ENCODE assay signal across 14 cellular contexts in genomic region chr1:96291468-96291867, GRCh38.
DNase-seq lines count a peak whose midpoint lies in the region; ATAC-seq and TF ChIP-seq lines count a peak whose summit lies in the region.
"Had no signal": no experiment of that assay in that cellular context is flagged by ENCODE, and none has a peak within 500 bp of the region (broad histone marks: within the 10 kb centered on the region; RNA-seq: fewer than 3 reads in every experiment).

No MANE protein-coding gene starts in this region.

- no peak overlapping the region for H3K4me3 Mint-ChIP-seq in neural progenitor cell
- H3K4me3 Mint-ChIP-seq: CD4-positive, CD25-positive, alpha-beta regulatory T cell had no signal

- H3F3A ChIP-seq in neural progenitor cell (ENCODE audit: low read depth), result no peaks in the 10 kb centered on the region

- no peaks in the 10 kb centered on the region for H3K9me3 ChIP-seq in RWPE2 (ENCODE audit: severe bottlenecking)
- no peaks in the 10 kb centered on the region for H3K9me3 ChIP-seq in neural progenitor cell (ENCODE audit: low read depth)
- H3K9me3 ChIP-seq: BE2C, Caco-2 had no signal

- H3K36me3 ChIP-seq in RWPE2 (ENCODE audit: low read depth), result no peaks in the 10 kb centered on the region
- peaks cover 2% of the 10 kb centered on the region for H3K36me3 ChIP-seq in neural progenitor cell
- H3K36me3 ChIP-seq: BE2C had no signal

- H3K4me2 ChIP-seq in neural progenitor cell, result no peak overlapping the region

- H3K4me1 ChIP-seq in RWPE2 (ENCODE audit: insufficient read depth, poor library complexity, severe bottlenecking) (peaks cover 10% of the 10 kb centered on the region), foreskin keratinocyte (peaks cover 8% of the 10 kb centered on the region), neural progenitor cell (peaks cover 5% of the 10 kb centered on the region)
- H3K4me1 ChIP-seq: BE2C, Caco-2 had no signal

- TF ChIP-seq CTCF in RWPE2 (IDR thresholded peaks at IDR 0.05; ENCODE audit: poor library complexity, severe bottlenecking) (no peak), foreskin keratinocyte (conservative IDR thresholded peaks at IDR 0.05) (no peak), neural progenitor cell (IDR thresholded peaks at IDR 0.05) (no peak)

- peak; percentile 28 for DNase-seq in HPDE6-E6E7 (ENCODE audit: extremely low spot score)
- no peak for DNase-seq in RWPE2 (ENCODE audit: low spot score)
- peak; percentile 27 to 50 for DNase-seq in foreskin keratinocyte
- no peak for DNase-seq in neural progenitor cell (ENCODE audit: low spot score)
- no peak for DNase-seq in NCI-H1048 (lab: John Stamatoyannopoulos, UW)
- DNase-seq in KBM-7, result no peak
- DNase-seq: ACHN; BE2C; C1 segment of cervical spinal cord; Caco-2; CD4-positive, CD25-positive, alpha-beta regulatory T cell; HCEC 1CT had no signal

- H3K27ac ChIP-seq in RWPE2 (ENCODE audit: poor library complexity, severe bottlenecking) (no peak overlapping the region), foreskin keratinocyte (no peak overlapping the region), neural progenitor cell (no peak overlapping the region)
- H3K27ac ChIP-seq: GM23248 had no signal

- H3K27me3 ChIP-seq in RWPE2 (ENCODE audit: insufficient read depth, poor library complexity, severe bottlenecking) (no peaks in the 10 kb centered on the region), foreskin keratinocyte (no peaks in the 10 kb centered on the region), neural progenitor cell (no peaks in the 10 kb centered on the region)
- H3K27me3 ChIP-seq: BE2C had no signal

- peaks cover 3% of the 10 kb centered on the region for H3K27me3 Mint-ChIP-seq in neural progenitor cell (ENCODE audit: insufficient read depth, low read depth)
- H3K27me3 Mint-ChIP-seq: CD4-positive, CD25-positive, alpha-beta regulatory T cell had no signal

- no peaks in the 10 kb centered on the region for H4K20me1 ChIP-seq in neural progenitor cell (ENCODE audit: low read depth)

- H3K79me2 ChIP-seq in neural progenitor cell (ENCODE audit: low read depth), result no peaks in the 10 kb centered on the region

- H3K9me3 Mint-ChIP-seq in neural progenitor cell, result peaks cover 20% of the 10 kb centered on the region

- H3K27ac Mint-ChIP-seq in neural progenitor cell, result no peak overlapping the region
- H3K27ac Mint-ChIP-seq: CD4-positive, CD25-positive, alpha-beta regulatory T cell had no signal

- in situ Hi-C loops in KBM-7 (cut with MboI; ENCODE audit: low pct_unique_long_range_greater_than_20kb, low sequenced_read_pairs), result no loop called here

- peaks cover 15% of the 10 kb centered on the region for H3K4me1 Mint-ChIP-seq in neural progenitor cell
- H3K4me1 Mint-ChIP-seq: CD4-positive, CD25-positive, alpha-beta regulatory T cell had no signal

- ATAC-seq in RWPE2 (ENCODE audit: low read depth) (peak; percentile 55; the same call in 2 of the 3 replicates), foreskin keratinocyte (peak; percentile 20), HG03378 (IDR thresholded peaks at IDR 0.05; ENCODE audit: unreplicated experiment) (no peak)

- no peak overlapping the region for H3K9ac ChIP-seq in neural progenitor cell
- H3K9ac ChIP-seq: GM23248 had no signal

- H3K4me3 ChIP-seq in RWPE2 (ENCODE audit: severe bottlenecking), result no peak overlapping the region
- H3K4me3 ChIP-seq in neural progenitor cell, result no peak overlapping the region
- H3K4me3 ChIP-seq: GM23248 had no signal

- peak overlapping the region; percentile 0 for H2AFZ ChIP-seq in neural progenitor cell (replicated peaks)
- H2AFZ ChIP-seq: GM23248 had no signal

- H3K36me3 Mint-ChIP-seq in neural progenitor cell, result no peaks in the 10 kb centered on the region
- H3K36me3 Mint-ChIP-seq: CD4-positive, CD25-positive, alpha-beta regulatory T cell had no signal

Comparison
In these comparisons a context has a peak if more than half of its experiments do, and no peak if none do; other contexts are left out.
1. DNase-seq: peak in HPDE6-E6E7 (single experiment) and foreskin keratinocyte (2 of 2); none in RWPE2 (single experiment), neural progenitor cell (single experiment), NCI-H1048 (single experiment) and KBM-7 (single experiment).